In genomic region chr9:113690055-113690740, GRCh38 we compare ENCODE assay signal across 1 cellular context.
TF ChIP-seq lines count a peak whose summit lies in the region.

No MANE protein-coding gene starts in this region.

TF ChIP-seq in GM23338, 12 proteins besides CTCF, POLR2A, EP300 and RAD21 (continued from another document):
- TF ChIP-seq ZNF462 (CRISPR knock-in tag; IDR thresholded peaks at IDR 0.05) = no peak
- no peak for TF ChIP-seq REST (IDR thresholded peaks at IDR 0.05; ENCODE audit: unreplicated experiment)
- TF ChIP-seq CREB1 (CRISPR knock-in tag; IDR thresholded peaks at IDR 0.05; ENCODE audit: low read depth) = no peak
- no peak for TF ChIP-seq ETS1 (IDR thresholded peaks at IDR 0.05)
